9 cellular contexts compared by ENCODE assay signal in genomic region chr17:44004761-44005526, GRCh38. TPM values are rescaled to one million over a fixed set of nuclear protein-coding genes. Genes with fewer than 3 reads are reported as not detected.
DNase-seq lines count a peak whose midpoint lies in the region; ATAC-seq, FAIRE-seq and TF ChIP-seq lines count a peak whose summit lies in the region.
"Had no signal": no experiment of that assay in that cellular context is flagged by ENCODE, and none has a peak within 500 bp of the region (broad histone marks: within the 10 kb centered on the region; RNA-seq: fewer than 3 reads in every experiment).

No MANE protein-coding gene starts in this region.

- H3K27ac ChIP-seq in left lung (peak overlapping the region in 1 of 2 donors; percentile 62), subcutaneous abdominal adipose tissue (ENCODE audit: low read depth, low read length) (no peak overlapping the region)

- ATAC-seq in activated CD4-positive, CD25-positive, alpha-beta regulatory T cell treated with anti-CD3 and anti-CD28 coated beads, Interleukin-2, amount 50 U/mL, for 24 hours, result no peak
- peak; percentile 2 for ATAC-seq in left lung

- no peak for FAIRE-seq in GM19239 (lab: Jason Lieb, UNC)
- FAIRE-seq: endometrium had no signal

- intact Hi-C loops in left lung (cut with DNase I), result no loop called here

- peak; percentile 47 for DNase-seq in activated CD4-positive, CD25-positive, alpha-beta regulatory T cell treated with anti-CD3 and anti-CD28 coated beads, Interleukin-2, amount 50 U/mL, for 72 hours
- peak; percentile 14 for DNase-seq in astrocyte of the spinal cord (ENCODE audit: low read depth, low spot score)
- peak in 1 of 2 donors; percentile 83 for DNase-seq in left lung
- no peak for DNase-seq in NCI-H774 (lab: John Stamatoyannopoulos, UW)
- no peak for DNase-seq in NK-92 treated with Interleukin-12 subunit alpha and Interleukin-12 subunit beta, amount 100 ng/mL, for 24 hours (lab: John Stamatoyannopoulos, UW)
- no peak for DNase-seq in GM19239 (ENCODE audit: insufficient read length, low spot score)

- in situ Hi-C loops in astrocyte of the spinal cord (cut with HindIII; ENCODE audit: low sequenced_read_pairs), result no loop called here

- peak overlapping the region; percentile 67 for H3K4me3 ChIP-seq in astrocyte of the spinal cord (ENCODE audit: low read depth, low read length)
- peak overlapping the region; percentile 32 to 67 for H3K4me3 ChIP-seq in left lung
- H3K4me3 ChIP-seq in subcutaneous abdominal adipose tissue (ENCODE audit: low read depth in 1 of 5, low read length in 5 of 5), result peak overlapping the region in 3 of 5 donors; percentile 51 to 74 (median 67)

- H3K9ac ChIP-seq in subcutaneous abdominal adipose tissue (ENCODE audit: low read length in 5 of 5), result no peak overlapping the region

- peaks cover 26 to 40% of the 10 kb centered on the region in 2 donors for H3K4me1 ChIP-seq in left lung
- peaks cover 2 to 40% (median 36%) of the 10 kb centered on the region in 5 donors for H3K4me1 ChIP-seq in subcutaneous abdominal adipose tissue (ENCODE audit: control insufficient read depth in 5 of 5, insufficient read depth in 5 of 5, low read length in 5 of 5)

- H3K27me3 ChIP-seq in left lung (peaks cover 22 to 57% of the 10 kb centered on the region in 2 donors), subcutaneous abdominal adipose tissue (ENCODE audit: control insufficient read depth in 5 of 5, insufficient read depth in 4 of 5, low read length in 5 of 5) (peaks cover 20 to 42% (median 30%) of the 10 kb centered on the region in 5 donors)

- no peak for TF ChIP-seq CTCF in astrocyte of the spinal cord (IDR thresholded peaks at IDR 0.05; ENCODE audit: low read depth, low read length)
- TF ChIP-seq CTCF in left lung (IDR thresholded peaks at IDR 0.05), result no peak

- peaks cover 0 to 6% of the 10 kb centered on the region in 2 donors for H3K36me3 ChIP-seq in left lung
- H3K36me3 ChIP-seq in subcutaneous abdominal adipose tissue (ENCODE audit: control insufficient read depth in 5 of 5, insufficient read depth in 5 of 5, low read length in 5 of 5), result peaks cover 0 to 5% (median 3%) of the 10 kb centered on the region in 5 donors

- H3K9me3 ChIP-seq in left lung (no peaks in the 10 kb centered on the region), subcutaneous abdominal adipose tissue (ENCODE audit: control insufficient read depth in 5 of 5, low read length in 5 of 5) (no peaks in the 10 kb centered on the region)

RNA-seq across cellular contexts. Expression of gene NAGS, which starts 0.5 kb away (rescaled TPM):
- 1 to 10 TPM; 5.2 to 7.0 TPM for total RNA-seq in left lung

RNA-seq across cellular contexts. Expression of gene TMEM101, which starts 9.8 kb away (rescaled TPM):
- 10 to 100 TPM; 29.7 to 35.0 TPM for total RNA-seq in left lung

RNA-seq across cellular contexts. Expression of gene PYY, which starts 51.2 kb away (rescaled TPM):
- not detected for total RNA-seq in left lung

Comparison
In these comparisons a context has a peak if more than half of its experiments do, and no peak if none do; other contexts are left out.
1. DNase-seq: peak in activated CD4-positive, CD25-positive, alpha-beta regulatory T cell treated with anti-CD3 and anti-CD28 coated beads, Interleukin-2, amount 50 U/mL, for 72 hours (single experiment) and astrocyte of the spinal cord (single experiment); none in NCI-H774 (single experiment), NK-92 treated with Interleukin-12 subunit alpha and Interleukin-12 subunit beta, amount 100 ng/mL, for 24 hours (single experiment) and GM19239 (single experiment).
2. Peak in every context shown above with its lines, with median percentiles within 50 percentile points of each other: H3K4me3 ChIP-seq.